In the genomic region with DNA sequence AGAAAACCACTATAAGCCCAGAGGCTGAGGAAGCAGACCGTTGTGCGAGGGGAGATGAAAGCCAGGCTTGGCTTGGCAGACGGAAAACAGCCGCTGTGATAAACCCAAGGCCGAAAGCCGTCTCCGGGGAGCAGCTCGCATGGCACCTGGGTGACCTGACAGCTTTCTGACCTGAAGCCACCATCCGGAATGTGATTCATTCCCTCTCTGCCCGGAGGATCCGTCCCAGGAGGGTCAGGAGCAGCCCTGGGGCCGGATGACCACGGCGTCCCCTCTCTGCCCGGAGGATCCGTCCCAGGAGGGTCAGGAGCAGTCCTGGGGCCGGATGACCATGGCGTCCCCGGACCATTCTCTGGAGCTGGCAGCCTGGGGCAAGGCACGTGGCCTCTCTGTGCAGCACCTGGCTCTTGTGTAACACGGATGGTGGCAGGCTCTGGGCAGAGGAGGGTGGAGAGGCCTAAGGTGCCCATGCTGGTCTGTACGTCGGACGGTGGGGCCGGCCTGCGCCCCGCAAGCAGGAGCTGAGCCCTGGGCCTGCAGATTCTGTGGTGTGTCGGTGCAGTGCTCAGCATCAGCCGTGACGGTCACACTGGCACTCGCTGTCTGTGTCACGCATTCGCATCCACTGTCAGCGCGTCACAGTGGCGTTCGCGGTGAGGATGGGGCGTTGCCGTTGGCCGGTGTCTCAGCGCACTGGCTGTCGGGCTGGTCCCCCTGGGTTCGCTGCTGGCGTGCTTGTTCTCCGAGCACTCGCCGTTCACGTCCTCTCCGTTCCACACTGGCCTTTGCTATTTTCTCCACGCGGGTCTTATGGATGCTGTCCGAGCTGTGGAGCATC, we compare ENCODE assay signal across 1 cellular context.
TF ChIP-seq lines count a peak whose summit lies in the region.

No MANE protein-coding gene starts in this region.

TF ChIP-seq in IMR-90, 13 proteins besides CTCF, POLR2A, EP300 and RAD21:
- no peak for TF ChIP-seq NFE2L2 (IDR thresholded peaks at IDR 0.05; ENCODE audit: low read depth, low read length)
- TF ChIP-seq SMC3 (IDR thresholded peaks at IDR 0.05; ENCODE audit: low read depth, low read length) = no peak
- TF ChIP-seq CHD1 (IDR thresholded peaks at IDR 0.05; ENCODE audit: low read depth, low read length) = no peak
- no peak for TF ChIP-seq MAFK (IDR thresholded peaks at IDR 0.05; ENCODE audit: low read depth, low read length)
- TF ChIP-seq, protein P1, sequence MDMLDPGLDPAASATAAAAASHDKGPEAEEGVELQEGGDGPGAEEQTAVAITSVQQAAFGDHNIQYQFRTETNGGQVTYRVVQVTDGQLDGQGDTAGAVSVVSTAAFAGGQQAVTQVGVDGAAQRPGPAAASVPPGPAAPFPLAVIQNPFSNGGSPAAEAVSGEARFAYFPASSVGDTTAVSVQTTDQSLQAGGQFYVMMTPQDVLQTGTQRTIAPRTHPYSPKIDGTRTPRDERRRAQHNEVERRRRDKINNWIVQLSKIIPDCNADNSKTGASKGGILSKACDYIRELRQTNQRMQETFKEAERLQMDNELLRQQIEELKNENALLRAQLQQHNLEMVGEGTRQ (IDR thresholded peaks at IDR 0.05; ENCODE audit: low read depth, low read length) = no peak
- TF ChIP-seq MXI1 (IDR thresholded peaks at IDR 0.05; ENCODE audit: borderline replicate concordance, low read depth, low read length) = no peak
- TF ChIP-seq, protein P2, sequence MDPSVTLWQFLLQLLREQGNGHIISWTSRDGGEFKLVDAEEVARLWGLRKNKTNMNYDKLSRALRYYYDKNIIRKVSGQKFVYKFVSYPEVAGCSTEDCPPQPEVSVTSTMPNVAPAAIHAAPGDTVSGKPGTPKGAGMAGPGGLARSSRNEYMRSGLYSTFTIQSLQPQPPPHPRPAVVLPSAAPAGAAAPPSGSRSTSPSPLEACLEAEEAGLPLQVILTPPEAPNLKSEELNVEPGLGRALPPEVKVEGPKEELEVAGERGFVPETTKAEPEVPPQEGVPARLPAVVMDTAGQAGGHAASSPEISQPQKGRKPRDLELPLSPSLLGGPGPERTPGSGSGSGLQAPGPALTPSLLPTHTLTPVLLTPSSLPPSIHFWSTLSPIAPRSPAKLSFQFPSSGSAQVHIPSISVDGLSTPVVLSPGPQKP (IDR thresholded peaks at IDR 0.05; ENCODE audit: borderline replicate concordance, low read depth, low read length) = no peak
- no peak for TF ChIP-seq BHLHE40 (IDR thresholded peaks at IDR 0.05; ENCODE audit: low read depth, low read length)
